Comparison of ENCODE assay signal across 12 cellular contexts in genomic region chr6:150598858-150599198, GRCh38. TPM values are rescaled to one million over a fixed set of nuclear protein-coding genes. Genes with fewer than 3 reads are reported as not detected.
DNase-seq lines count a peak whose midpoint lies in the region; ATAC-seq, FAIRE-seq and TF ChIP-seq lines count a peak whose summit lies in the region.
"Had no signal": no experiment of that assay in that cellular context is flagged by ENCODE, and none has a peak within 500 bp of the region (broad histone marks: within the 10 kb centered on the region; RNA-seq: fewer than 3 reads in every experiment).

No MANE protein-coding gene starts in this region.

- POLR2A ChIA-PET in HEK293 (lab: Yijun Ruan, JAX), result interaction anchor here (0.7 to 2.5 kb wide), 4 partner anchors 17 to 188 kb away, joined by 3 to 18 read pairs (median 3); no protein-coding TSS in a partner anchor
- POLR2A ChIA-PET in K562 (lab: Yijun Ruan, JAX), result interaction anchor here (0.6 to 0.9 kb wide), 2 partner anchors 58 to 127 kb away, joined by 3 to 4 read pairs; no protein-coding TSS in a partner anchor
- POLR2A ChIA-PET in naive thymus-derived CD8-positive, alpha-beta T cell (lab: Charles Lee), result no interaction called here

- H3K9me3 ChIP-seq in BLaER1 treated with 17β-estradiol and CSF1 and Interleukin-3, amounts not matched to agents 10 nM and 100 nM (replicated peaks in 1 of 11), result no peaks in the 10 kb centered on the region
- H3K9me3 ChIP-seq in HEK293 (ENCODE audit: control insufficient read depth, insufficient read depth, low read depth, low read length), result no peaks in the 10 kb centered on the region
- H3K9me3 ChIP-seq in K562 (replicated peaks; ENCODE audit: control insufficient read depth, insufficient read depth, low read depth, low read length), result no peaks in the 10 kb centered on the region
- H3K9me3 ChIP-seq in prostate gland, result no peaks in the 10 kb centered on the region
- H3K9me3 ChIP-seq: pancreas, thyroid gland had no signal

- peaks cover 0 to 3% (median 0%) of the 10 kb centered on the region in 9 donors for H3K9me3 Mint-ChIP-seq in naive thymus-derived CD8-positive, alpha-beta T cell

- H3K27me3 ChIP-seq in BLaER1 treated with 17β-estradiol and CSF1 and Interleukin-3, amounts not matched to agents 10 nM and 100 nM, result peaks cover 44 to 83% (median 51%) of the 10 kb centered on the region in 11 experiments
- H3K27me3 ChIP-seq in K562 (ENCODE audit: control insufficient read depth in 2 of 2, insufficient read depth in 2 of 2, low read length in 2 of 2), result peaks cover 44 to 55% of the 10 kb centered on the region in 2 experiments
- no peaks in the 10 kb centered on the region for H3K27me3 ChIP-seq in prostate gland (replicated peaks; ENCODE audit: insufficient read depth)
- H3K27me3 ChIP-seq: pancreas, thyroid gland had no signal

- no peak overlapping the region for H3K4me3 ChIP-seq in BLaER1 treated with 17β-estradiol and CSF1 and Interleukin-3, amounts not matched to agents 10 nM and 100 nM
- H3K4me3 ChIP-seq in HEK293 (ENCODE audit: low read depth, low read length) (no peak overlapping the region), K562 (no peak overlapping the region), prostate gland (no peak overlapping the region)

- no peak for TF ChIP-seq RAD21 in K562 (CRISPR knock-in tag; conservative IDR thresholded peaks at IDR 0.05 in 1 of 2, IDR thresholded peaks at IDR 0.05 in 1 of 2)

- H3K27me3 Mint-ChIP-seq in naive thymus-derived CD8-positive, alpha-beta T cell, result peaks cover 25 to 58% (median 39%) of the 10 kb centered on the region in 5 donors

- in situ Hi-C loops in K562 (cut with MboI), result no loop called here

- no peak overlapping the region for H2AFZ ChIP-seq in K562 (ENCODE audit: low read depth, low read length)

- TF ChIP-seq CTCF in HEK293 (tag by site-specific recombination; IDR thresholded peaks at IDR 0.05), result no peak
- TF ChIP-seq CTCF in K562 (IDR thresholded peaks at IDR 0.05 in 2 of 3, conservative IDR thresholded peaks at IDR 0.05 in 1 of 3; ENCODE audit: insufficient read depth in 2 of 3, low read depth in 1 of 3, low read length in 3 of 3), result no peak
- TF ChIP-seq CTCF in prostate gland (IDR thresholded peaks at IDR 0.05), result no peak

- peak overlapping the region in 8 of 11 experiments; percentile 94 to 100 (median 99); a peak in 8 of 22 replicates for H3K4me2 ChIP-seq in BLaER1 treated with 17β-estradiol and CSF1 and Interleukin-3, amounts not matched to agents 10 nM and 100 nM
- H3K4me2 ChIP-seq in K562 (ENCODE audit: insufficient read depth, low read length), result no peak overlapping the region

- H3K36me3 Mint-ChIP-seq in naive thymus-derived CD8-positive, alpha-beta T cell, result no peaks in the 10 kb centered on the region

- H3K27ac ChIP-seq in BLaER1 treated with 17β-estradiol and CSF1 and Interleukin-3, amounts not matched to agents 10 nM and 100 nM, result no peak overlapping the region
- H3K27ac ChIP-seq in HEK293 (ENCODE audit: extremely low read depth, low read depth, low read length), result peak overlapping the region; percentile 90; the same call in 1 of the 2 replicates
- no peak overlapping the region for H3K27ac ChIP-seq in K562 (ENCODE audit: extremely low read depth, low read depth, low read length)
- H3K27ac ChIP-seq in prostate gland, result no peak overlapping the region

- FAIRE-seq in K562 (lab: Jason Lieb, UNC), result no peak
- FAIRE-seq: H1, pancreas had no signal

- H3K36me3 ChIP-seq in BLaER1 treated with 17β-estradiol and CSF1 and Interleukin-3, amounts not matched to agents 10 nM and 100 nM, result no peaks in the 10 kb centered on the region
- H3K36me3 ChIP-seq in HEK293 (ENCODE audit: control insufficient read depth in 2 of 2, insufficient read depth in 1 of 2, low read length in 2 of 2) (no peaks in the 10 kb centered on the region), K562 (ENCODE audit: control insufficient read depth, insufficient read depth, low read length) (no peaks in the 10 kb centered on the region), prostate gland (no peaks in the 10 kb centered on the region)
- H3K36me3 ChIP-seq: pancreas, thyroid gland had no signal

- ATAC-seq in K562, result no peak
- no peak for ATAC-seq in naive thymus-derived CD8-positive, alpha-beta T cell
- no peak for ATAC-seq in GM18502 (IDR thresholded peaks at IDR 0.05; ENCODE audit: poor library complexity, unreplicated experiment)
- ATAC-seq in GM21447 (IDR thresholded peaks at IDR 0.05; ENCODE audit: unreplicated experiment), result no peak

- H3K79me2 ChIP-seq in K562 (ENCODE audit: control insufficient read depth, insufficient read depth, low read length), result no peaks in the 10 kb centered on the region

- WGBS in K562 (ENCODE audit: insufficient coverage, low coverage, missing lambda C conversion rate), result 0% methylated on average over 3 of the region's 3 CpGs
- WGBS in prostate gland, result 88% methylated on average over 3 of the region's 3 CpGs

- no peak overlapping the region for H3K9ac ChIP-seq in BLaER1 treated with 17β-estradiol and CSF1 and Interleukin-3, amounts not matched to agents 10 nM and 100 nM
- no peak overlapping the region for H3K9ac ChIP-seq in K562 (ENCODE audit: insufficient read depth in 1 of 2, low read depth in 2 of 2, low read length in 2 of 2)

- peaks cover 0 to 11% (median 6%) of the 10 kb centered on the region in 10 experiments; a peak in 6 of 20 replicates for H3K4me1 ChIP-seq in BLaER1 treated with 17β-estradiol and CSF1 and Interleukin-3, amounts not matched to agents 10 nM and 100 nM
- peaks cover 7% of the 10 kb centered on the region for H3K4me1 ChIP-seq in HEK293 (ENCODE audit: control insufficient read depth, insufficient read depth, low read length)
- H3K4me1 ChIP-seq in K562 (replicated peaks in 1 of 2; ENCODE audit: control insufficient read depth in 2 of 2, insufficient read depth in 2 of 2, low read length in 2 of 2), result peaks cover 0 to 12% of the 10 kb centered on the region in 2 experiments; a peak in 1 of 5 replicates
- no peaks in the 10 kb centered on the region for H3K4me1 ChIP-seq in prostate gland (replicated peaks)
- H3K4me1 ChIP-seq: pancreas had no signal

- TF ChIP-seq EP300 in K562 (IDR thresholded peaks at IDR 0.05; ENCODE audit: low read length), result no peak

- intact Hi-C loops in K562 (cut with micrococcal nuclease) (no loop called here), prostate gland (cut with DNase I) (no loop called here)

- peaks cover 0 to 23% (median 0%) of the 10 kb centered on the region in 11 experiments; a peak in 5 of 22 replicates for H4K20me1 ChIP-seq in BLaER1 treated with 17β-estradiol and CSF1 and Interleukin-3, amounts not matched to agents 10 nM and 100 nM
- H4K20me1 ChIP-seq in K562 (replicated peaks; ENCODE audit: control insufficient read depth, insufficient read depth, low read length), result no peaks in the 10 kb centered on the region

- CTCF ChIA-PET in HEK293 (lab: Yijun Ruan, JAX) (interaction anchor here (0.5 to 4.6 kb wide), 9 partner anchors 16 to 230 kb away, joined by 3 to 38 read pairs (median 4); no protein-coding TSS in a partner anchor), K562 (lab: Yijun Ruan, JAX; ENCODE audit: low intra/inter-chr PET ratio) (no interaction called here)

- H3K4me3 Mint-ChIP-seq in naive thymus-derived CD8-positive, alpha-beta T cell, result peak overlapping the region; percentile 37 to 91 (median 80)

- TF ChIP-seq POLR2A in K562 (conservative IDR thresholded peaks at IDR 0.05) (no peak), prostate gland (IDR thresholded peaks at IDR 0.05) (no peak)

- peak overlapping the region in 5 of 10 donors; percentile 10 to 86 (median 81) for H3K27ac Mint-ChIP-seq in naive thymus-derived CD8-positive, alpha-beta T cell

- no peaks in the 10 kb centered on the region for H3K9me1 ChIP-seq in K562 (ENCODE audit: control insufficient read depth, insufficient read depth, low read length)

- BruUV-seq in K562 (replicated peaks; lab: Mats Ljungman, UMichigan), result no TSS peak

- DNase-seq in K562 (ENCODE audit: extremely low read depth in 1 of 4, low spot score in 3 of 4) (no peak), 8988T (no peak), prostate gland (ENCODE audit: low spot score) (no peak)
- DNase-seq in naive thymus-derived CD8-positive, alpha-beta T cell, result no peak
- DNase-seq: OCI-M1, pancreas, thyroid gland had no signal

- peaks cover 10 to 33% (median 15%) of the 10 kb centered on the region in 4 donors for H3K4me1 Mint-ChIP-seq in naive thymus-derived CD8-positive, alpha-beta T cell

TF ChIP-seq in K562, 482 proteins besides CTCF, POLR2A, EP300 and RAD21:
- TF ChIP-seq SOX6 (IDR thresholded peaks at IDR 0.05), result no peak
- peak; percentile 0; the same call in 1 of the 2 replicates for TF ChIP-seq EZH2 (IDR thresholded peaks at IDR 0.05; ENCODE audit: borderline replicate concordance, low read depth, low read length)

RNA-seq across cellular contexts. Expression of gene PLEKHG1, which starts 0.9 kb away (rescaled TPM):
- total RNA-seq in K562 (2011; cell fraction: chromatin; rRNA removed; ENCODE audit: low replicate concordance), result not detected in 2 replicates
- total RNA-seq in K562 (2011; cell fraction: nucleolus; rRNA removed), result not detected in 2 replicates
- total RNA-seq in K562 (2011; cell fraction: nucleoplasm; rRNA removed), result not detected in 2 replicates
- total RNA-seq in K562 (2014; rRNA removed) (not detected in 2 replicates), K562 (2014; rRNA removed; fragmentation: Illumina TruSeq; extraction: Trizol) (not detected in 2 replicates), K562 (2015; rRNA removed; fragmentation: Illumina TruSeq; extraction: Trizol) (not detected in 2 replicates), K562 (2021) (0.16 TPM in 1 of 2 replicates, not detected in the other), prostate gland (10 to 100 TPM in 1 of 2 donors, 1 to 10 TPM in 1; 4.9 to 65.4 TPM)
- polyA plus RNA-seq in K562 (2011; rRNA removed) (not detected in 2 replicates), K562 (2014; fragmentation: Illumina TruSeq; extraction: Trizol) (not detected in 2 replicates), K562 (2014; fragmentation: Nextera tagmentation; extraction: Ambion mirVana) (under 1 TPM in 1 of 2 experiments, not detected in 1; 0.03 TPM), K562 (2014; rRNA removed) (0.03 TPM in 1 of 2 replicates, not detected in the other)
- polyA plus RNA-seq in K562 (2011; cell fraction: cytosol; rRNA removed), result not detected in 2 replicates
- not detected in 2 replicates for polyA plus RNA-seq in K562 (2011; cell fraction: nucleus; rRNA removed)
- polyA plus RNA-seq in K562 (2012), result 0.06 TPM in 1 of 2 replicates, not detected in the other
- not detected in 2 replicates for polyA minus RNA-seq in K562 (2011; rRNA and poly(A)+ RNA removed)
- not detected in 2 replicates for polyA minus RNA-seq in K562 (2011; cell fraction: cytosol; rRNA and poly(A)+ RNA removed)
- not detected in 2 replicates for polyA minus RNA-seq in K562 (2011; cell fraction: nucleus; rRNA and poly(A)+ RNA removed)
- total RNA-seq in naive thymus-derived CD8-positive, alpha-beta T cell, result 1 to 10 TPM; 4.5 to 5.3 TPM
- 1 to 10 TPM in 1 of 3 donors, under 1 TPM in 1, not detected in 1; 0.11 to 1.0 TPM for polyA plus RNA-seq in naive thymus-derived CD8-positive, alpha-beta T cell

Comparison
In these comparisons a context has a peak if more than half of its experiments do, and no peak if none do; other contexts are left out.
1. RNA of gene PLEKHG1, which starts 0.9 kb away (total RNA-seq): 4.9 to 65.4 TPM in prostate gland and 4.5 to 5.3 TPM in naive thymus-derived CD8-positive, alpha-beta T cell; 0.16 TPM in K562; every median in the first group is over 4 times any median in the second.